In the genomic region with DNA sequence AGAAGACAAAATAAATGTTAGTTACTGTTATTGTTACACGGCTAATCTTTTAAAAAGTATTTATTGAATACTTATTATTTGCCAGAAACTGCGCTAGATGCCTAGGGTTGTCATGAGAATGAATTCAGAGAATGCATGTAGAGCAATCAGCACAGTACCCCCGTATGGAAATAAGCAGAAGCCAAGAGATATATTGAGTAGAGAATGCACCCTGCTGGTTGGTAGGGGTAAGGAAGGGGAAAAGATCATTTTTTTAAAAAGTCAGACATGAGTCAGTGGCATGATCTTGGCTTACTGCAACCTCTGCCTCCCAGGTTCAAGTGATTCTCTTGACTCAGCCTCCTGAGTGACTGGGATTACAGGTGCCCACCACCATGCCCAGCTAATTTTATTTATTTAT, we compare ENCODE assay signal across 8 cellular contexts. TPM values are rescaled to one million over a fixed set of nuclear protein-coding genes. Genes with fewer than 3 reads are reported as not detected.
DNase-seq lines count a peak whose midpoint lies in the region; ATAC-seq and TF ChIP-seq lines count a peak whose summit lies in the region.

No MANE protein-coding gene starts in this region.

- TF ChIP-seq CTCF in VCaP (conservative IDR thresholded peaks at IDR 0.05) (peak; percentile 29), left lung (IDR thresholded peaks at IDR 0.05) (no peak)

- peak; percentile 1 for DNase-seq in activated T-cell treated with anti-CD3 and anti-CD28 coated beads for 24 hours (ENCODE audit: low read depth)
- no peak for DNase-seq in activated T-cell treated with anti-CD3 and anti-CD28 coated beads for 4 hours
- DNase-seq in Jurkat, Clone E6-1 (ENCODE audit: low read depth, low spot score) = peak; percentile 26
- no peak for DNase-seq in left lung
- DNase-seq in NCI-H2196 treated with DMSO at 0.1 percent for 48 hours (lab: John Stamatoyannopoulos, UW; ENCODE audit: unreplicated experiment) = no peak
- DNase-seq in DMS153 treated with DMSO at 0.1 percent for 48 hours (lab: John Stamatoyannopoulos, UW; ENCODE audit: unreplicated experiment) = no peak

- no peaks in the 10 kb centered on the region for H3K9me3 ChIP-seq in left lung

- ATAC-seq in GM21619 (IDR thresholded peaks at IDR 0.05; ENCODE audit: unreplicated experiment) (peak; percentile 75), left lung (peak; percentile 46)

- no peaks in the 10 kb centered on the region for H3K36me3 ChIP-seq in left lung

- H3K27me3 ChIP-seq in left lung = no peaks in the 10 kb centered on the region

- intact Hi-C loops in left lung (cut with DNase I) = no loop called here

- H3K27ac ChIP-seq in VCaP (no peak overlapping the region), left lung (no peak overlapping the region)

- H3K4me3 ChIP-seq in Jurkat, Clone E6-1 (ENCODE audit: low read length) = no peak overlapping the region
- H3K4me3 ChIP-seq in left lung = no peak overlapping the region

- no peaks in the 10 kb centered on the region for H3K4me1 ChIP-seq in left lung

RNA-seq across cellular contexts. Expression of a gene that starts 13.1 kb away (rescaled TPM):
- polyA plus RNA-seq in Jurkat, Clone E6-1 (2012; ENCODE audit: insufficient read depth, insufficient read length) = 0.87 TPM
- under 1 TPM; 0.08 to 0.09 TPM for total RNA-seq in left lung

Comparison
In these comparisons a context has a peak if more than half of its experiments do, and no peak if none do; other contexts are left out.
1. DNase-seq: peak in activated T-cell treated with anti-CD3 and anti-CD28 coated beads for 24 hours (single experiment) and Jurkat, Clone E6-1 (single experiment); none in activated T-cell treated with anti-CD3 and anti-CD28 coated beads for 4 hours (single experiment), left lung (0 of 2), NCI-H2196 treated with DMSO at 0.1 percent for 48 hours (single experiment) and DMS153 treated with DMSO at 0.1 percent for 48 hours (single experiment).